22 cellular contexts compared by ENCODE assay signal in the genomic region with DNA sequence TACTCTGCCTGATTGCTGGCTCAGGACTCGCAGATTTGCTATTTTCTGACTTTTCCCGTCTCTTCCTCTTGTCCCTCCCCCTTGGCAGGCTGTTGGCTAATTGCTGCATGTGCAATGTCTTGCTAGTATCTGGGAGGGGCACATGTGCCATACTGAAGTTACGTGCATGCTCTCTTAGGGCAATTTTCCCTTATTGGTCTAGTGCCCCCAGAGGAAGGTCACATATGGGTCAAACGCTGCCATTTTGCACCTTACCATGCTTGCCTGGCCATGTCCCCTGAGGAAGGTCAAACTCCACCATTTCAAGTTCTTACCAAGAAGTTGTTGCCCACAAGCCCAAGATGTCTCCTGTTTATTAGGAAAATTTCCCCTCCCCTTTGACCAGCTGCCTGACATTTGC. TPM values are rescaled to one million over a fixed set of nuclear protein-coding genes. Genes with fewer than 3 reads are reported as not detected.
DNase-seq lines count a peak whose midpoint lies in the region; ATAC-seq and TF ChIP-seq lines count a peak whose summit lies in the region.
"Had no signal": no experiment of that assay in that cellular context is flagged by ENCODE, and none has a peak within 500 bp of the region (broad histone marks: within the 10 kb centered on the region; RNA-seq: fewer than 3 reads in every experiment).

No MANE protein-coding gene starts in this region.

- H3K4me3 Mint-ChIP-seq in endodermal cell = no peak overlapping the region
- H3K4me3 Mint-ChIP-seq: activated CD8-positive, alpha-beta T cell treated with anti-CD3 and anti-CD28 coated beads, Interleukin-2, amount 10 ng/mL, durations not matched to agents 7 days and 5 days; CD4-positive, alpha-beta memory T cell; naive thymus-derived CD8-positive, alpha-beta T cell; stimulated activated naive CD8-positive, alpha-beta T cell treated with anti-CD3 and anti-CD28 coated beads, Interleukin-15, Interleukin-2, amounts not matched to agents 100 ng/mL and 50 ng/mL, for 24 hours had no signal

- H3K27me3 ChIP-seq in endodermal cell (ENCODE audit: control insufficient read depth, insufficient read depth, low read length, poor library complexity, severe bottlenecking) = no peaks in the 10 kb centered on the region
- H3K27me3 ChIP-seq: tibial artery had no signal

- TF ChIP-seq CTCF in 22Rv1 (IDR thresholded peaks at IDR 0.05) = 0 out of 2 replicates have a peak, but pooled peaks have one; percentile 17
- peak; percentile 26 for TF ChIP-seq CTCF in GM12864 (IDR thresholded peaks at IDR 0.05; ENCODE audit: low read depth, low read length, missing control alignments)
- no peak for TF ChIP-seq CTCF in NB4 (IDR thresholded peaks at IDR 0.05; ENCODE audit: low read depth, low read length)
- peak; percentile 67 for TF ChIP-seq CTCF in endodermal cell (conservative IDR thresholded peaks at IDR 0.05)

- no peaks in the 10 kb centered on the region for H3K27me3 Mint-ChIP-seq in endodermal cell (ENCODE audit: insufficient read depth)
- H3K27me3 Mint-ChIP-seq: CD4-positive, alpha-beta memory T cell; naive thymus-derived CD8-positive, alpha-beta T cell; stimulated activated naive CD8-positive, alpha-beta T cell treated with anti-CD3 and anti-CD28 coated beads, Interleukin-15, Interleukin-2, amounts not matched to agents 100 ng/mL and 50 ng/mL, for 24 hours had no signal

- ATAC-seq in GM18498 (IDR thresholded peaks at IDR 0.05; ENCODE audit: unreplicated experiment) = no peak
- no peak for ATAC-seq in GM18517 (IDR thresholded peaks at IDR 0.05; ENCODE audit: unreplicated experiment)
- ATAC-seq in GM21717 (IDR thresholded peaks at IDR 0.05; ENCODE audit: unreplicated experiment) = no peak
- ATAC-seq: activated CD8-positive, alpha-beta T cell treated with anti-CD3 and anti-CD28 coated beads, Interleukin-2, amount 10 ng/mL, durations not matched to agents 7 days and 5 days; left colon; naive thymus-derived CD8-positive, alpha-beta T cell had no signal

- DNase-seq in GM12864 (ENCODE audit: low read depth) = no peak
- peak; percentile 34 for DNase-seq in NB4 (ENCODE audit: low read depth)
- DNase-seq in endodermal cell = no peak
- no peak for DNase-seq in amniotic stem cell (lab: John Stamatoyannopoulos, UW)
- DNase-seq: activated CD8-positive, alpha-beta T cell treated with anti-CD3 and anti-CD28 coated beads, Interleukin-2, amount 10 ng/mL, durations not matched to agents 7 days and 5 days; activated T-cell treated with anti-CD3 and anti-CD28 coated beads, Interleukin-2, amount 50 U/mL, for 1 hour; CD4-positive, alpha-beta memory T cell; DMS153; left colon; naive thymus-derived CD8-positive, alpha-beta T cell; NCI-H1436 treated with DMSO at 0.1 percent for 48 hours; NCI-H524; stimulated activated CD4-positive, alpha-beta T cell treated with anti-CD3 and anti-CD28 coated beads, Interleukin-12 subunit alpha, Interleukin-12 subunit beta, amount 100 ng/mL, for 4 hours; stimulated activated CD4-positive, alpha-beta T cell treated with anti-CD3 and anti-CD28 coated beads, Interleukin-4, amount 100 ng/mL, for 4 hours; T-helper 9 cell; tibial artery had no signal

- H3K27ac Mint-ChIP-seq in endodermal cell = no peak overlapping the region
- H3K27ac Mint-ChIP-seq: activated CD8-positive, alpha-beta T cell treated with anti-CD3 and anti-CD28 coated beads, Interleukin-2, amount 10 ng/mL, durations not matched to agents 7 days and 5 days; CD4-positive, alpha-beta memory T cell; naive thymus-derived CD8-positive, alpha-beta T cell; stimulated activated naive CD8-positive, alpha-beta T cell treated with anti-CD3 and anti-CD28 coated beads, Interleukin-15, Interleukin-2, amounts not matched to agents 100 ng/mL and 50 ng/mL, for 24 hours had no signal

- no peak overlapping the region for H3K9ac ChIP-seq in endodermal cell (ENCODE audit: extremely low read depth, low read length, poor library complexity, severe bottlenecking)

- H3K36me3 Mint-ChIP-seq in endodermal cell (ENCODE audit: low read depth) = peaks cover 12% of the 10 kb centered on the region
- H3K36me3 Mint-ChIP-seq: CD4-positive, alpha-beta memory T cell; naive thymus-derived CD8-positive, alpha-beta T cell had no signal

- 95 to 98% methylated on average over 4 of the region's 4 CpGs for WGBS in endodermal cell (ENCODE audit: insufficient coverage in 1 of 2, insufficient read length in 1 of 2), 2 experiments

- peaks cover 5% of the 10 kb centered on the region for H3K4me1 Mint-ChIP-seq in endodermal cell
- H3K4me1 Mint-ChIP-seq: naive thymus-derived CD8-positive, alpha-beta T cell had no signal

- no peak overlapping the region for H3K4me3 ChIP-seq in GM12864 (ENCODE audit: low read depth, low read length)
- H3K4me3 ChIP-seq in NB4 (ENCODE audit: low read depth, low read length) = no peak overlapping the region
- H3K4me3 ChIP-seq in endodermal cell (ENCODE audit: low read length) = no peak overlapping the region
- H3K4me3 ChIP-seq: coronary artery, tibial artery had no signal

- H3K9me3 ChIP-seq in endodermal cell (ENCODE audit: control insufficient read depth, low read length) = no peaks in the 10 kb centered on the region
- H3K9me3 ChIP-seq: tibial artery had no signal

- H3K9me3 Mint-ChIP-seq in endodermal cell = peaks cover 7% of the 10 kb centered on the region
- H3K9me3 Mint-ChIP-seq: CD4-positive, alpha-beta memory T cell; naive thymus-derived CD8-positive, alpha-beta T cell; stimulated activated naive CD8-positive, alpha-beta T cell treated with anti-CD3 and anti-CD28 coated beads, Interleukin-15, Interleukin-2, amounts not matched to agents 100 ng/mL and 50 ng/mL, for 24 hours had no signal

- H3K36me3 ChIP-seq in endodermal cell (ENCODE audit: control insufficient read depth, insufficient read depth, low read length) = no peaks in the 10 kb centered on the region
- H3K36me3 ChIP-seq: tibial artery had no signal

- no peaks in the 10 kb centered on the region for H3K4me1 ChIP-seq in endodermal cell (ENCODE audit: control insufficient read depth, insufficient read depth, low read length)
- H3K4me1 ChIP-seq: tibial artery had no signal

- no peak overlapping the region for H3K27ac ChIP-seq in 22Rv1
- no peak overlapping the region for H3K27ac ChIP-seq in endodermal cell (ENCODE audit: low read depth, low read length)
- H3K27ac ChIP-seq: coronary artery, tibial artery had no signal

- no peak for TF ChIP-seq POLR2A in NB4 (IDR thresholded peaks at IDR 0.05; ENCODE audit: extremely low read depth, insufficient read length)

RNA-seq across cellular contexts. Expression of gene ERC1, which starts 13.9 kb away (rescaled TPM):
- 100 to 1,000 TPM in 1 of 2 donors, 10 to 100 TPM in 1; 60.6 to 159 TPM for total RNA-seq in endodermal cell
- polyA plus RNA-seq in endodermal cell (2013, experiment 1 of 2) = 14.1 TPM
- polyA plus RNA-seq in endodermal cell (2013, experiment 2 of 2) = 14.7 TPM

RNA-seq across cellular contexts. Expression of gene RAD52, which starts 27.7 kb away (rescaled TPM):
- total RNA-seq in endodermal cell = 10 to 100 TPM; 24.3 to 35.1 TPM
- 31.6 TPM for polyA plus RNA-seq in endodermal cell (2013, experiment 1 of 2)
- 20.3 TPM for polyA plus RNA-seq in endodermal cell (2013, experiment 2 of 2)
